In genomic region chr10:90998733-90999511, GRCh38 we compare ENCODE assay signal across 1 cellular context.
TF ChIP-seq lines count a peak whose summit lies in the region.

No MANE protein-coding gene starts in this region.

TF ChIP-seq in GM23338, 12 proteins besides CTCF, POLR2A, EP300 and RAD21 (continued from another document):
- TF ChIP-seq, protein P1, sequence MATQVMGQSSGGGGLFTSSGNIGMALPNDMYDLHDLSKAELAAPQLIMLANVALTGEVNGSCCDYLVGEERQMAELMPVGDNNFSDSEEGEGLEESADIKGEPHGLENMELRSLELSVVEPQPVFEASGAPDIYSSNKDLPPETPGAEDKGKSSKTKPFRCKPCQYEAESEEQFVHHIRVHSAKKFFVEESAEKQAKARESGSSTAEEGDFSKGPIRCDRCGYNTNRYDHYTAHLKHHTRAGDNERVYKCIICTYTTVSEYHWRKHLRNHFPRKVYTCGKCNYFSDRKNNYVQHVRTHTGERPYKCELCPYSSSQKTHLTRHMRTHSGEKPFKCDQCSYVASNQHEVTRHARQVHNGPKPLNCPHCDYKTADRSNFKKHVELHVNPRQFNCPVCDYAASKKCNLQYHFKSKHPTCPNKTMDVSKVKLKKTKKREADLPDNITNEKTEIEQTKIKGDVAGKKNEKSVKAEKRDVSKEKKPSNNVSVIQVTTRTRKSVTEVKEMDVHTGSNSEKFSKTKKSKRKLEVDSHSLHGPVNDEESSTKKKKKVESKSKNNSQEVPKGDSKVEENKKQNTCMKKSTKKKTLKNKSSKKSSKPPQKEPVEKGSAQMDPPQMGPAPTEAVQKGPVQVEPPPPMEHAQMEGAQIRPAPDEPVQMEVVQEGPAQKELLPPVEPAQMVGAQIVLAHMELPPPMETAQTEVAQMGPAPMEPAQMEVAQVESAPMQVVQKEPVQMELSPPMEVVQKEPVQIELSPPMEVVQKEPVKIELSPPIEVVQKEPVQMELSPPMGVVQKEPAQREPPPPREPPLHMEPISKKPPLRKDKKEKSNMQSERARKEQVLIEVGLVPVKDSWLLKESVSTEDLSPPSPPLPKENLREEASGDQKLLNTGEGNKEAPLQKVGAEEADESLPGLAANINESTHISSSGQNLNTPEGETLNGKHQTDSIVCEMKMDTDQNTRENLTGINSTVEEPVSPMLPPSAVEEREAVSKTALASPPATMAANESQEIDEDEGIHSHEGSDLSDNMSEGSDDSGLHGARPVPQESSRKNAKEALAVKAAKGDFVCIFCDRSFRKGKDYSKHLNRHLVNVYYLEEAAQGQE (IDR thresholded peaks at IDR 0.05; ENCODE audit: unreplicated experiment): no peak
- TF ChIP-seq STAT1 (IDR thresholded peaks at IDR 0.05; ENCODE audit: unreplicated experiment) (no peak), POLR2AphosphoS5 (IDR thresholded peaks at IDR 0.05; ENCODE audit: low read depth) (no peak), JUNB (IDR thresholded peaks at IDR 0.05; ENCODE audit: unreplicated experiment) (no peak), NANOG (IDR thresholded peaks at IDR 0.05; ENCODE audit: borderline replicate concordance) (no peak), ZNF331 (CRISPR knock-in tag; IDR thresholded peaks at IDR 0.05; ENCODE audit: low read depth) (no peak), CREB1 (CRISPR knock-in tag; IDR thresholded peaks at IDR 0.05; ENCODE audit: low read depth) (no peak), ZNF114 (CRISPR knock-in tag; IDR thresholded peaks at IDR 0.05) (no peak)
